Comparison of ENCODE assay signal across 8 cellular contexts in genomic region chr9:120348951-120349429, GRCh38.
DNase-seq lines count a peak whose midpoint lies in the region; ATAC-seq and TF ChIP-seq lines count a peak whose summit lies in the region.

No MANE protein-coding gene starts in this region.

- H3K27me3 Mint-ChIP-seq in activated CD8-positive, alpha-beta T cell treated with anti-CD3 and anti-CD28 coated beads, Interleukin-2, amount 10 ng/mL, durations not matched to agents 7 days and 5 days (ENCODE audit: low read depth) = peaks cover 10% of the 10 kb centered on the region

- peaks cover 3% of the 10 kb centered on the region for H3K4me1 Mint-ChIP-seq in activated CD8-positive, alpha-beta T cell treated with anti-CD3 and anti-CD28 coated beads, Interleukin-2, amount 10 ng/mL, durations not matched to agents 7 days and 5 days (ENCODE audit: low read depth)

- peak; percentile 75 for TF ChIP-seq CTCF in AG04449 (IDR thresholded peaks at IDR 0.05; ENCODE audit: insufficient read depth, low read length, missing control alignments)
- peak; percentile 67 for TF ChIP-seq CTCF in GM12872 (IDR thresholded peaks at IDR 0.05; ENCODE audit: insufficient read depth, low read depth, low read length)

- CTCF ChIA-PET in AG04449 (lab: Yijun Ruan, JAX) = interaction anchor here (0.6 to 3.7 kb wide), 15 partner anchors 9 to 1347 kb away, joined by 3 to 21 read pairs (median 4); no protein-coding TSS in a partner anchor
- CTCF ChIA-PET in activated CD8-positive, alpha-beta T cell treated with anti-CD3 and anti-CD28 coated beads, Interleukin-2, amount 10 ng/mL, durations not matched to agents 7 days and 5 days (lab: Charles Lee) = interaction anchor here (0.8 to 1.5 kb wide), 2 partner anchors 11 to 128 kb away, joined by 3 to 4 read pairs; no protein-coding TSS in a partner anchor

- no peak overlapping the region for H3K4me3 ChIP-seq in AG04449 (ENCODE audit: low read depth, low read length)

- H3K9me3 Mint-ChIP-seq in activated CD8-positive, alpha-beta T cell treated with anti-CD3 and anti-CD28 coated beads, Interleukin-2, amount 10 ng/mL, durations not matched to agents 7 days and 5 days (ENCODE audit: insufficient read depth) = no peaks in the 10 kb centered on the region

- no peak for ATAC-seq in activated CD8-positive, alpha-beta T cell treated with anti-CD3 and anti-CD28 coated beads, Interleukin-2, amount 10 ng/mL, durations not matched to agents 7 days and 5 days
- no peak for ATAC-seq in HG03135 (IDR thresholded peaks at IDR 0.05; ENCODE audit: unreplicated experiment)
- no peak for ATAC-seq in GM21423 (IDR thresholded peaks at IDR 0.05; ENCODE audit: unreplicated experiment)

- H3K27ac Mint-ChIP-seq in activated CD8-positive, alpha-beta T cell treated with anti-CD3 and anti-CD28 coated beads, Interleukin-2, amount 10 ng/mL, durations not matched to agents 7 days and 5 days = no peak overlapping the region

- POLR2A ChIA-PET in AG04449 (lab: Yijun Ruan, JAX) = no interaction called here
- POLR2A ChIA-PET in activated CD8-positive, alpha-beta T cell treated with anti-CD3 and anti-CD28 coated beads, Interleukin-2, amount 10 ng/mL, durations not matched to agents 7 days and 5 days (lab: Charles Lee) = no interaction called here

- H3K4me3 Mint-ChIP-seq in activated CD8-positive, alpha-beta T cell treated with anti-CD3 and anti-CD28 coated beads, Interleukin-2, amount 10 ng/mL, durations not matched to agents 7 days and 5 days = no peak overlapping the region

- DNase-seq in AG04449 (ENCODE audit: low read depth, low spot score) (no peak), NCI-H1092 (lab: John Stamatoyannopoulos, UW) (peak; percentile 69), hippocampal formation (lab: John Stamatoyannopoulos, UW) (peak; percentile 11 to 37)
- peak; percentile 26 for DNase-seq in activated CD8-positive, alpha-beta T cell treated with anti-CD3 and anti-CD28 coated beads, Interleukin-2, amount 10 ng/mL, durations not matched to agents 7 days and 5 days
- DNase-seq in stimulated activated CD4-positive, alpha-beta T cell treated with anti-CD3 and anti-CD28 coated beads, TNF-alpha, amount 100 ng/mL, for 48 hours (ENCODE audit: low read depth in 3 of 3) = peak in 2 of 3 donors; percentile 2 to 6

- H3K36me3 Mint-ChIP-seq in activated CD8-positive, alpha-beta T cell treated with anti-CD3 and anti-CD28 coated beads, Interleukin-2, amount 10 ng/mL, durations not matched to agents 7 days and 5 days (ENCODE audit: low read depth) = no peaks in the 10 kb centered on the region
